ENCODE assay signal across 8 cellular contexts in the genomic region with DNA sequence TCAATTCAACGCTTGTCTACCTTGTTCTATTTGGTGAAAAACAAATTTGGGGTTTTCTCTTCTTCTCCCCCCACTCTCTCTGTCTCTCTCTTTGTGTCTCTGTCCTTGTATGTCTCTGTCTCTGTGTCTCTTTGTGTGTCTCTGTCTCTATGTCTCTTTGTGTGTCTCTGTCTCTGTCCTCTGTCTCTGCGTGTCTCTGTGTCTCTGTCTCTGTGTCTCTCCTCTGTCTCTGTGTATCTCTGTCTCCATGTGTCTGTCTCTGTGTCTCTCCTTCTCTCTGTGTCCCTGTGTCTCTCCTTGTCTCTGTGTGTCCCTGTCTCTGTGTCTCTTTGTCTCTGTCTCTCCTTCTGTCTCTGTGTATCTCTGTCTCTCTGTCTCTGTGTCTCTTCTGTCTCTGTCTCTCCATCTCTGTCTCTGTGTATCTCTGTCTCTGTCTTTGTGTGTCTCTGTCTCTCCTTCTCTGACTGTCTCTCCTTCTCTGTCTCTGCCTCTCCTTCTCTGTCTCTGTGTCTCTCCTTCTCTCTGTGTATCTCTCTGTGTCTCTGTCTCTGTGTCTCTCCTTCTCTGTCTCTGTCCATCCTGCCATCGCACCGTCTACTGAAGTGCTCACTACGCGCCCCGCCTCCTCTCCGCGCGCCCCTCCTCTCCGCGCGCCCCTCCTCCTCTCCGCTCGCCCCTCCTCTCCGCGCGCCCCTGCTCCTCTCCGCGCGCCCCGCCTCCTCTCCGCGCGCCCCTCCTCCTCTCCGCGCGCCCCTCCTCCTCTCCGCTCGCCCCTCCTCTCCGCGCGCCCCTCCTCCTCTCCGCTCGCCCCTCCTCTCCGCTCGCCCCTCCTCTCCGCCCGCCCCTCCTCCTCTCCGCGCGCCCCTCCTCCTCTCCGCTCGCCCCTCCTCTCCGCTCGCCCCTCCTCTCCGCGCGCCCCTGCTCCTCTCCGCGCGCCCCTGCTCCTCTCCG. TPM values are rescaled to one million over a fixed set of nuclear protein-coding genes. Genes with fewer than 3 reads are reported as not detected.
A peak's percentile ranks its signal among the peaks of the same experiment; 100 is the strongest.
DNase-seq lines count a peak whose midpoint lies in the region; ATAC-seq and TF ChIP-seq lines count a peak whose summit lies in the region.

No MANE protein-coding gene starts in this region.

- H3K9me3 ChIP-seq in Loucy (ENCODE audit: insufficient read depth, low read depth, low read length): no peaks in the 10 kb centered on the region
- no peaks in the 10 kb centered on the region for H3K9me3 ChIP-seq in hepatocyte (ENCODE audit: low read depth)
- no peaks in the 10 kb centered on the region for H3K9me3 ChIP-seq in stomach

- WGBS in hepatocyte (ENCODE audit: low lambda C conversion rate, missing lambda C conversion rate): 26% methylated on average over 4 of the region's 53 CpGs
- WGBS in stomach, 5 donors: 3 to 9% (median 7%) methylated on average over 12 to 46 of the region's 53 CpGs

- H3K36me3 Mint-ChIP-seq in activated CD8-positive, alpha-beta T cell treated with anti-CD3 and anti-CD28 coated beads for 36 hours (ENCODE audit: low read depth): no peaks in the 10 kb centered on the region

- peaks cover 11% of the 10 kb centered on the region for H3K4me1 ChIP-seq in Loucy (ENCODE audit: insufficient read depth, low read length, poor library complexity, severe bottlenecking)
- H3K4me1 ChIP-seq in hepatocyte (ENCODE audit: insufficient read depth): no peaks in the 10 kb centered on the region
- H3K4me1 ChIP-seq in stomach: peaks cover 11 to 41% (median 31%) of the 10 kb centered on the region in 4 donors

- peaks cover 15% of the 10 kb centered on the region for H3K4me1 Mint-ChIP-seq in activated CD8-positive, alpha-beta T cell treated with anti-CD3 and anti-CD28 coated beads for 36 hours (ENCODE audit: low read depth)

- no peak overlapping the region for H3K9ac ChIP-seq in Loucy (ENCODE audit: low read depth, low read length, poor library complexity, severe bottlenecking)

- peak; percentile 60 for ATAC-seq in activated CD8-positive, alpha-beta T cell treated with anti-CD3 and anti-CD28 coated beads for 36 hours
- ATAC-seq in GM21737 (IDR thresholded peaks at IDR 0.05; ENCODE audit: unreplicated experiment) (no peak), HG03469 (IDR thresholded peaks at IDR 0.05; ENCODE audit: unreplicated experiment) (no peak)

- peaks cover 5% of the 10 kb centered on the region for H3K27me3 ChIP-seq in Loucy (ENCODE audit: insufficient read depth, low read length, poor library complexity, severe bottlenecking)
- H3K27me3 ChIP-seq in hepatocyte: peaks cover 12% of the 10 kb centered on the region
- peaks cover 0 to 47% (median 40%) of the 10 kb centered on the region in 3 donors for H3K27me3 ChIP-seq in stomach

- H3K9me3 Mint-ChIP-seq in activated CD8-positive, alpha-beta T cell treated with anti-CD3 and anti-CD28 coated beads for 36 hours: no peaks in the 10 kb centered on the region

- H3K9me2 ChIP-seq in Loucy (replicated peaks; ENCODE audit: low read depth, low read length) (no peaks in the 10 kb centered on the region), hepatocyte (replicated peaks; ENCODE audit: insufficient read depth) (no peaks in the 10 kb centered on the region)

- intact Hi-C loops in activated CD8-positive, alpha-beta T cell treated with anti-CD3 and anti-CD28 coated beads for 36 hours (cut with micrococcal nuclease): no loop called here
- intact Hi-C loops in stomach (cut with DNase I; ENCODE audit: low total_unique reads): no loop called here

- in situ Hi-C loops in GM13976 (cut with MboI; ENCODE audit: low sequenced_read_pairs, unreplicated experiment): no loop called here

- H3K36me3 ChIP-seq in Loucy (ENCODE audit: insufficient read depth, low read length) (no peaks in the 10 kb centered on the region), hepatocyte (replicated peaks; ENCODE audit: insufficient read depth, low read depth) (no peaks in the 10 kb centered on the region), stomach (no peaks in the 10 kb centered on the region)

- CTCF ChIA-PET in activated CD8-positive, alpha-beta T cell treated with anti-CD3 and anti-CD28 coated beads for 36 hours (lab: Charles Lee): no interaction called here

- peak overlapping the region; percentile 57 for H3K4me3 ChIP-seq in Loucy (ENCODE audit: low read length, poor library complexity, severe bottlenecking)
- no peak overlapping the region for H3K4me3 ChIP-seq in hepatocyte
- H3K4me3 ChIP-seq in stomach: peak overlapping the region; percentile 28 to 43 (median 38)

- no peaks in the 10 kb centered on the region for H3K79me2 ChIP-seq in Loucy (ENCODE audit: insufficient read depth, low read length)
- H3K79me2 ChIP-seq in hepatocyte: no peaks in the 10 kb centered on the region

- H3K27me3 Mint-ChIP-seq in activated CD8-positive, alpha-beta T cell treated with anti-CD3 and anti-CD28 coated beads for 36 hours: peaks cover 28% of the 10 kb centered on the region

- TF ChIP-seq POLR2A in stomach (IDR thresholded peaks at IDR 0.05): no peak

- peak; percentile 31 for DNase-seq in COR-L47 (lab: John Stamatoyannopoulos, UW)
- DNase-seq in activated CD8-positive, alpha-beta T cell treated with anti-CD3 and anti-CD28 coated beads for 36 hours: peak; percentile 52
- peak; percentile 63 for DNase-seq in hepatocyte (ENCODE audit: low spot score)
- no peak for DNase-seq in stomach
- no peak for DNase-seq in GM13976 (ENCODE audit: low spot score)

- no peak for TF ChIP-seq CTCF in Loucy (conservative IDR thresholded peaks at IDR 0.05; ENCODE audit: low read length)
- no peak for TF ChIP-seq CTCF in activated CD8-positive, alpha-beta T cell treated with anti-CD3 and anti-CD28 coated beads for 36 hours (IDR thresholded peaks at IDR 0.05)
- TF ChIP-seq CTCF in hepatocyte (IDR thresholded peaks at IDR 0.05; ENCODE audit: poor library complexity): no peak
- TF ChIP-seq CTCF in stomach (IDR thresholded peaks at IDR 0.05): no peak
- TF ChIP-seq CTCF in GM13976 (IDR thresholded peaks at IDR 0.05; ENCODE audit: borderline replicate concordance, control extremely low read depth, extremely low read depth, insufficient read depth, missing control alignments): no peak

- H3K27ac ChIP-seq in hepatocyte: no peak overlapping the region
- H3K27ac ChIP-seq in stomach: peak overlapping the region in 1 of 5 donors; percentile 74

- H3K4me2 ChIP-seq in Loucy (ENCODE audit: low read depth, low read length, poor library complexity, severe bottlenecking): peak overlapping the region; percentile 42
- peak overlapping the region; percentile 80 for H3K4me2 ChIP-seq in hepatocyte

- H3K4me3 Mint-ChIP-seq in activated CD8-positive, alpha-beta T cell treated with anti-CD3 and anti-CD28 coated beads for 36 hours: peak overlapping the region; percentile 67

- H4K20me1 ChIP-seq in Loucy (ENCODE audit: insufficient read depth, low read length, poor library complexity, severe bottlenecking): no peaks in the 10 kb centered on the region
- no peaks in the 10 kb centered on the region for H4K20me1 ChIP-seq in hepatocyte (ENCODE audit: insufficient read depth, poor library complexity, severe bottlenecking)

- no peak for TF ChIP-seq EP300 in stomach (IDR thresholded peaks at IDR 0.05)

- H3K27ac Mint-ChIP-seq in activated CD8-positive, alpha-beta T cell treated with anti-CD3 and anti-CD28 coated beads for 36 hours: no peak overlapping the region

- POLR2A ChIA-PET in activated CD8-positive, alpha-beta T cell treated with anti-CD3 and anti-CD28 coated beads for 36 hours (lab: Charles Lee): no interaction called here

- H2AFZ ChIP-seq in Loucy (ENCODE audit: low read length) (no peak overlapping the region), hepatocyte (no peak overlapping the region)

- H3F3A ChIP-seq in Loucy (ENCODE audit: low read depth): no peaks in the 10 kb centered on the region

RNA-seq across cellular contexts. Expression of gene LRCOL1, which starts 12.8 kb away (rescaled TPM):
- not detected for total RNA-seq in activated CD8-positive, alpha-beta T cell treated with anti-CD3 and anti-CD28 coated beads for 36 hours
- total RNA-seq in hepatocyte: not detected in 2 replicates
- polyA plus RNA-seq in hepatocyte: 0.28 TPM in 1 of 2 replicates, not detected in the other
- not detected for total RNA-seq in stomach
- under 1 TPM in 1 of 3 donors, not detected in 2; 0.60 TPM for polyA plus RNA-seq in stomach

RNA-seq across cellular contexts. Expression of gene P2RX2, which starts 21.0 kb away (rescaled TPM):
- total RNA-seq in activated CD8-positive, alpha-beta T cell treated with anti-CD3 and anti-CD28 coated beads for 36 hours: not detected
- total RNA-seq in hepatocyte (not detected in 2 replicates), stomach (not detected)
- polyA plus RNA-seq in hepatocyte (not detected in 2 replicates), stomach (under 1 TPM in 2 of 3 donors, not detected in 1; 0.19 to 0.78 TPM)

Comparison
In these comparisons a context has a peak if more than half of its experiments do, and no peak if none do; other contexts are left out.
1. DNase-seq: peak in COR-L47 (single experiment), activated CD8-positive, alpha-beta T cell treated with anti-CD3 and anti-CD28 coated beads for 36 hours (single experiment) and hepatocyte (single experiment); none in stomach (single experiment) and GM13976 (single experiment).